ENCODE assay signal across 14 cellular contexts in the genomic region with DNA sequence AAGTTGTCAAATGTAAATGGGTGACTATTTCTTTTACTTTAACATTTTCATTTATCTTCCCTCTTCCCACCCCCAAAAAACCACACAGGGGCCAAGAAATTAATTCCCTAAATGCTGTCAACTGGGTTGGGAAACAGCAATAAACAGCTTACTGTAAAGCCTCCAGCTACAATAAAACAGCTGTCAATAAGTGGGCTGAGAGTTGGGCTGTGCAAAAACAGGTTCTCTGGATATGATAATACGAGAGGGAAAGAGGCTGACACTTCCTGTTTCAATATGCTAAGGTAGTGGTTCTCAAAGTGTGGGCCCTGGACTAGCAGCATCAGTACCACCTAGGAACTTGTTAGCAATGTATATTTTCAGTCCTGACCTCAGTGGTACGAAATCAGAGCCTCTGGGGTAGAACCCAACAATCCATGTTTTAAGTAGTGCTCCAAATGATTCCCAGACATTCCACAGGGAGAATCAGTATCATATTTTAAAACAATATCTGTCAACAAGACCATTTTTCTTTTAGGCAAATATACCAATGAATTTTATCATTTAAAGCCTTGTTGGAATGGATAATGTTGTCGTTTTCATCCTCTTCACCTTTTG. TPM values are rescaled to one million over a fixed set of nuclear protein-coding genes. Genes with fewer than 3 reads are reported as not detected.
DNase-seq lines count a peak whose midpoint lies in the region; ATAC-seq, FAIRE-seq and TF ChIP-seq lines count a peak whose summit lies in the region.
"Had no signal": no experiment of that assay in that cellular context is flagged by ENCODE, and none has a peak within 500 bp of the region (broad histone marks: within the 10 kb centered on the region; RNA-seq: fewer than 3 reads in every experiment).

No MANE protein-coding gene starts in this region.

- BruUV-seq in HepG2 (replicated peaks; lab: Mats Ljungman, UMichigan), result no TSS peak

- no peaks in the 10 kb centered on the region for H3F3A ChIP-seq in DOHH2 (ENCODE audit: control insufficient read depth, insufficient read depth)
- no peaks in the 10 kb centered on the region for H3F3A ChIP-seq in MM.1S (ENCODE audit: insufficient read depth, low read length)

- in situ Hi-C loops in HepG2 (cut with HindIII; ENCODE audit: extremely low pct_ligation_motif_present, low pct_unique_long_range_greater_than_20kb), result no loop called here

- 7% methylated on average over 3 of the region's 3 CpGs for WGBS in HepG2 (ENCODE audit: low lambda C conversion rate)

- H3K36me3 ChIP-seq in DOHH2 (ENCODE audit: control insufficient read depth, low read length), result peaks cover 5% of the 10 kb centered on the region; the same call in 1 of the 2 replicates
- no peaks in the 10 kb centered on the region for H3K36me3 ChIP-seq in MM.1S (replicated peaks; ENCODE audit: insufficient read depth, low read length)
- no peaks in the 10 kb centered on the region for H3K36me3 ChIP-seq in HepG2 (replicated peaks in 1 of 2; ENCODE audit: control insufficient read depth in 1 of 2, insufficient read depth in 2 of 2, low read length in 2 of 2)

- no peak for TF ChIP-seq RAD21 in HepG2 (CRISPR knock-in tag; IDR thresholded peaks at IDR 0.05)

- H3K9me3 ChIP-seq in DOHH2 (ENCODE audit: control insufficient read depth, insufficient read depth, low read length) (no peaks in the 10 kb centered on the region), MM.1S (replicated peaks; ENCODE audit: insufficient read depth, low read length) (no peaks in the 10 kb centered on the region), HepG2 (ENCODE audit: low read length) (no peaks in the 10 kb centered on the region)

- no peak for TF ChIP-seq CTCF in DOHH2 (IDR thresholded peaks at IDR 0.05; ENCODE audit: low read depth, low read length, poor library complexity, severe bottlenecking)
- no peak for TF ChIP-seq CTCF in MM.1S (IDR thresholded peaks at IDR 0.05; ENCODE audit: low read length)
- TF ChIP-seq CTCF in HepG2 (CRISPR knock-in tag; IDR thresholded peaks at IDR 0.05), result no peak

- H3K4me3 ChIP-seq in DOHH2 (ENCODE audit: low read length), result peak overlapping the region; percentile 52
- H3K4me3 ChIP-seq in MM.1S (ENCODE audit: low read length), result no peak overlapping the region
- no peak overlapping the region for H3K4me3 ChIP-seq in HepG2 (replicated peaks in 1 of 3; ENCODE audit: insufficient read depth in 1 of 3, low read depth in 2 of 3, low read length in 3 of 3)

- H3K27me3 ChIP-seq in DOHH2 (ENCODE audit: control insufficient read depth, low read length) (no peaks in the 10 kb centered on the region), MM.1S (replicated peaks; ENCODE audit: insufficient read depth, low read length) (no peaks in the 10 kb centered on the region), HepG2 (ENCODE audit: control insufficient read depth in 1 of 2, insufficient read depth in 2 of 2, low read length in 2 of 2) (peaks cover 1 to 3% of the 10 kb centered on the region in 2 experiments; a peak in 2 of 5 replicates)

- TF ChIP-seq POLR2A in HepG2 (IDR thresholded peaks at IDR 0.05; ENCODE audit: insufficient read depth in 1 of 2, low read depth in 2 of 2, low read length in 2 of 2), result no peak

- H3K9ac ChIP-seq in MM.1S (ENCODE audit: low read length) (no peak overlapping the region), HepG2 (ENCODE audit: insufficient read depth, low read depth, low read length) (no peak overlapping the region)

- DNase-seq in MM.1S, result peak; percentile 29
- no peak for DNase-seq in HepG2 (ENCODE audit: low spot score)
- no peak for DNase-seq in GF-D8 (lab: John Stamatoyannopoulos, UW)
- DNase-seq in kidney glomerular epithelial cell (lab: John Stamatoyannopoulos, UW), result no peak
- DNase-seq: activated CD4-positive, CD25-positive, alpha-beta regulatory T cell; CD8-positive, alpha-beta memory T cell; effector CD8-positive, alpha-beta T cell; hippocampal formation; NCI-H1436 had no signal

- H3K9me2 ChIP-seq in DOHH2 (replicated peaks; ENCODE audit: control insufficient read depth, low read length), result no peaks in the 10 kb centered on the region
- no peaks in the 10 kb centered on the region for H3K9me2 ChIP-seq in MM.1S (replicated peaks; ENCODE audit: insufficient read depth, low read length)

- H2AFZ ChIP-seq in MM.1S (ENCODE audit: low read length) (no peak overlapping the region), HepG2 (ENCODE audit: low read length) (peak overlapping the region; percentile 12)

- POLR2A ChIA-PET in HepG2 (lab: Yijun Ruan, JAX), result no interaction called here

- TF ChIP-seq EP300 in HepG2 (IDR thresholded peaks at IDR 0.05; ENCODE audit: low read depth in 2 of 2, low read length in 2 of 2) (no peak), HepG2 (CRISPR knock-in tag; IDR thresholded peaks at IDR 0.05; ENCODE audit: borderline replicate concordance) (no peak)

- intact Hi-C loops in HepG2 (cut with micrococcal nuclease; ENCODE audit: unreplicated experiment), result loop anchor here (5.0 kb wide), 1 partner anchor 604 kb away; no protein-coding TSS in a partner anchor

- H3K4me1 ChIP-seq in DOHH2 (ENCODE audit: control insufficient read depth, low read length) (peaks cover 47% of the 10 kb centered on the region), MM.1S (ENCODE audit: low read length) (0 out of 2 replicates have a peak, but pooled peaks cover 5% of the 10 kb centered on the region), HepG2 (ENCODE audit: insufficient read depth, low read length) (no peaks in the 10 kb centered on the region)

- H3K4me2 ChIP-seq in DOHH2 (ENCODE audit: low read length) (peak overlapping the region; percentile 59), MM.1S (ENCODE audit: low read depth, low read length) (0 out of 2 replicates have a peak overlapping the region, but pooled peaks have one; percentile 21), HepG2 (ENCODE audit: low read depth, low read length) (no peak overlapping the region)

- CTCF ChIA-PET in HepG2 (lab: Yijun Ruan, JAX; ENCODE audit: low intra/inter-chr PET ratio, low total read pairs), result no interaction called here

- H3K79me2 ChIP-seq in DOHH2 (ENCODE audit: control insufficient read depth, low read length), result peaks cover 17% of the 10 kb centered on the region
- no peaks in the 10 kb centered on the region for H3K79me2 ChIP-seq in MM.1S (ENCODE audit: low read length)
- H3K79me2 ChIP-seq in HepG2 (ENCODE audit: insufficient read depth, low read length), result no peaks in the 10 kb centered on the region

- ATAC-seq in GM21381 (IDR thresholded peaks at IDR 0.05; ENCODE audit: unreplicated experiment) (peak; percentile 72), HepG2 (no peak), GM18868 (IDR thresholded peaks at IDR 0.05; ENCODE audit: unreplicated experiment) (no peak), HG03196 (IDR thresholded peaks at IDR 0.05; ENCODE audit: unreplicated experiment) (no peak)

- H4K20me1 ChIP-seq in DOHH2 (ENCODE audit: control insufficient read depth, insufficient read depth, low read depth, low read length), result no peaks in the 10 kb centered on the region
- H4K20me1 ChIP-seq in MM.1S (ENCODE audit: insufficient read depth, low read length), result no peaks in the 10 kb centered on the region
- no peaks in the 10 kb centered on the region for H4K20me1 ChIP-seq in HepG2 (ENCODE audit: insufficient read depth, low read length)

- FAIRE-seq in HepG2 (lab: Jason Lieb, UNC), result no peak

- H3K27ac ChIP-seq in DOHH2 (ENCODE audit: low read depth, low read length) (no peak overlapping the region), MM.1S (ENCODE audit: low read length) (no peak overlapping the region), HepG2 (ENCODE audit: extremely low read length, insufficient read depth, low read length) (no peak overlapping the region)
- H3K27ac ChIP-seq: RWPE1 had no signal

TF ChIP-seq in HepG2, 621 proteins besides CTCF, POLR2A, EP300 and RAD21 (continues in another document):
- TF ChIP-seq, protein P1, sequence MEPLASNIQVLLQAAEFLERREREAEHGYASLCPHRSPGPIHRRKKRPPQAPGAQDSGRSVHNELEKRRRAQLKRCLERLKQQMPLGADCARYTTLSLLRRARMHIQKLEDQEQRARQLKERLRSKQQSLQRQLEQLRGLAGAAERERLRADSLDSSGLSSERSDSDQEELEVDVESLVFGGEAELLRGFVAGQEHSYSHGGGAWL (CRISPR knock-in tag; IDR thresholded peaks at IDR 0.05), result no peak
- no peak for TF ChIP-seq ZNF251 (CRISPR knock-in tag; IDR thresholded peaks at IDR 0.05)
- TF ChIP-seq, protein P2, sequence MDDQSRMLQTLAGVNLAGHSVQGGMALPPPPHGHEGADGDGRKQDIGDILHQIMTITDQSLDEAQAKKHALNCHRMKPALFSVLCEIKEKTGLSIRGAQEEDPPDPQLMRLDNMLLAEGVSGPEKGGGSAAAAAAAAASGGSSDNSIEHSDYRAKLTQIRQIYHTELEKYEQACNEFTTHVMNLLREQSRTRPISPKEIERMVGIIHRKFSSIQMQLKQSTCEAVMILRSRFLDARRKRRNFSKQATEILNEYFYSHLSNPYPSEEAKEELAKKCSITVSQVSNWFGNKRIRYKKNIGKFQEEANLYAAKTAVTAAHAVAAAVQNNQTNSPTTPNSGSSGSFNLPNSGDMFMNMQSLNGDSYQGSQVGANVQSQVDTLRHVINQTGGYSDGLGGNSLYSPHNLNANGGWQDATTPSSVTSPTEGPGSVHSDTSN (CRISPR knock-in tag; IDR thresholded peaks at IDR 0.05; ENCODE audit: borderline replicate concordance), result no peak
- no peak for TF ChIP-seq ZNF543 (CRISPR knock-in tag; IDR thresholded peaks at IDR 0.05)

RNA-seq across cellular contexts. Expression of a gene that starts 8.4 kb away (rescaled TPM):
- total RNA-seq in HepG2 (2016; rRNA removed; fragmentation: Illumina TruSeq; extraction: Trizol), result 0.09 and 0.11 TPM in 2 replicates
- 0.09 and 0.10 TPM in 2 replicates for total RNA-seq in HepG2 (2016; cell fraction: cytosol; rRNA removed; fragmentation: Illumina TruSeq; extraction: Trizol; ENCODE audit: low read depth)
- total RNA-seq in HepG2 (2016; cell fraction: insoluble cytoplasmic fraction; rRNA removed; fragmentation: Illumina TruSeq; extraction: Trizol), result 0.04 and 0.11 TPM in 2 replicates
- 0.03 TPM in 2 replicates for total RNA-seq in HepG2 (2016; cell fraction: membrane; rRNA removed; fragmentation: Illumina TruSeq; extraction: Trizol)
- 0.19 and 0.31 TPM in 2 replicates for total RNA-seq in HepG2 (2016; cell fraction: nucleus; rRNA removed; fragmentation: Illumina TruSeq; extraction: Trizol)
- 0.01 TPM in 1 of 2 replicates, not detected in the other for polyA plus RNA-seq in HepG2 (2011; rRNA removed)
- 0.01 TPM in 1 of 2 replicates, not detected in the other for polyA plus RNA-seq in HepG2 (2011; cell fraction: cytosol; rRNA removed)
- polyA plus RNA-seq in HepG2 (2011; cell fraction: nucleus; rRNA removed), result not detected in 2 replicates
- not detected in 2 replicates for polyA plus RNA-seq in HepG2 (2012)
- polyA plus RNA-seq in HepG2 (2016; cell fraction: cytosol; fragmentation: Illumina TruSeq; extraction: Trizol; ENCODE audit: low read depth), result under 0.01 and 0.01 TPM in 2 replicates
- polyA plus RNA-seq in HepG2 (2016; cell fraction: insoluble cytoplasmic fraction; fragmentation: Illumina TruSeq; extraction: Trizol; ENCODE audit: low read depth), result not detected in 2 replicates
- polyA plus RNA-seq in HepG2 (2016; cell fraction: membrane; fragmentation: Illumina TruSeq; extraction: Trizol; ENCODE audit: low read depth), result not detected in 2 replicates
- polyA plus RNA-seq in HepG2 (2016; cell fraction: nucleus; fragmentation: Illumina TruSeq; extraction: Trizol; ENCODE audit: insufficient read depth, low read depth), result 0.03 and 0.15 TPM in 2 replicates
- 4.1 TPM in 1 of 2 replicates, not detected in the other for polyA minus RNA-seq in HepG2 (2011; rRNA and poly(A)+ RNA removed; ENCODE audit: low replicate concordance)
- polyA minus RNA-seq in HepG2 (2011; cell fraction: cytosol; rRNA and poly(A)+ RNA removed), result not detected in 2 replicates
- under 0.01 and 0.12 TPM in 2 replicates for polyA minus RNA-seq in HepG2 (2011; cell fraction: nucleus; rRNA and poly(A)+ RNA removed)
